ENCODE assay signal across 1 cellular context in the genomic region with DNA sequence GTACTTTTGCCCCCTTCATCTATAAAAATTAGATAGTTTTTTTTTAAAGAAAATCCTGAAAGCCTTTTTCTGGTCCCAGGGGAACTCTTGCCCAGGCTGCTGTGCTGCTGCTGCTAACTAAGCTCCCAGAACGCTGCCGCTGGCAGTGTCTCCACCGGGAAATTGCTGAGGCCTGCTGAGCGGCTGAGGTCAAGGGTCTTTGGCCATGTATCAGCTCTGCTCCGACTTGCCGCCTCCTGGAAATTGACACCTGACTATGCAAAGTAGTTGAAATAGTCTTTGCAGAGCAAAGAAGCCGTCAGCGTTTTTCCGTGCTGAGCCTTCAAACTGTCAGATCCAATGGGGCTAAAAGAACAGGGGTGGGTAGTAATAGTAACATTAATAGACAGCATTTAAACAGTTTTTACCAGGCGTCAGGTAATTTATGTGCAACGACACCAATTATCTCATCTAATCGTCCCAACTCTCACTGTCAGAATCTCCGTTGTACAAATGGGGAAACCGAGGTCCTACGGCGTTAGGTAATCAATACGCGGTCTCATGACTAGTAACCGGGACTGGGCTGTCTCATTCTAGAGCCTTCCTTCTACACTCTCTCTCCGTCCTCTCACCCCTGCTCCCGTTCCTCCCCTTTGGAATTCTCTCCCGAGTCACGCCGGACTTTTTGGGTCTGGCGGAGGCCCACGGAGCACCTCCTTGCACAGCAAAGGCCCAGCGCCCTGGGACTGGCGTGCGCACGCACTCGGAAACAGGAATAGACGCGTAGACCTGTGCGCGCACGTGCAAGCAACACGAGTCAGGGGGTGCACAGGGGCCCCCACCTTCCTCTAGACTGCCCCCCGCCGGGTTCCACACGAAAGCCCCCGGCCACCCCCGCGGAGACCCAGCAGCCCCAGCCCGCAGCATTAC.
TF ChIP-seq lines count a peak whose summit lies in the region.

No MANE protein-coding gene starts in this region.

TF ChIP-seq in HepG2, 621 proteins besides CTCF, POLR2A, EP300 and RAD21 (continued from another document and continues in another):
- TF ChIP-seq SMARCE1 (IDR thresholded peaks at IDR 0.05; ENCODE audit: borderline replicate concordance) (no peak), NR2F2 (IDR thresholded peaks at IDR 0.05; ENCODE audit: borderline replicate concordance, low read depth) (0 out of 2 replicates have a peak, but pooled peaks have one; percentile 7), ZNF790 (CRISPR knock-in tag; IDR thresholded peaks at IDR 0.05; ENCODE audit: borderline replicate concordance) (no peak), CBX2 (IDR thresholded peaks at IDR 0.05; ENCODE audit: low read depth, low read length) (no peak), CBX2 (CRISPR knock-in tag; IDR thresholded peaks at IDR 0.05; ENCODE audit: low read depth) (0 out of 2 replicates have a peak, but pooled peaks have one; percentile 8), JUN (CRISPR knock-in tag; IDR thresholded peaks at IDR 0.05) (0 out of 2 replicates have a peak, but pooled peaks have one; percentile 34), MTF2 (CRISPR knock-in tag; IDR thresholded peaks at IDR 0.05; ENCODE audit: borderline replicate concordance) (peak; percentile 71; the same call in 1 of the 2 replicates), HNF4G (IDR thresholded peaks at IDR 0.05; ENCODE audit: borderline replicate concordance, low read depth, low read length) (peak; percentile 36; the same call in 1 of the 2 replicates), HNF4G (CRISPR knock-in tag; IDR thresholded peaks at IDR 0.05; ENCODE audit: borderline replicate concordance, low read depth) (no peak), KAT8 (CRISPR knock-in tag; IDR thresholded peaks at IDR 0.05) (0 out of 2 replicates have a peak, but pooled peaks have one; percentile 11), ZFY (CRISPR knock-in tag; IDR thresholded peaks at IDR 0.05) (peak; percentile 54), RXRB (CRISPR knock-in tag; IDR thresholded peaks at IDR 0.05; ENCODE audit: borderline replicate concordance) (peak; percentile 19; the same call in 1 of the 2 replicates)
- TF ChIP-seq, protein P1, sequence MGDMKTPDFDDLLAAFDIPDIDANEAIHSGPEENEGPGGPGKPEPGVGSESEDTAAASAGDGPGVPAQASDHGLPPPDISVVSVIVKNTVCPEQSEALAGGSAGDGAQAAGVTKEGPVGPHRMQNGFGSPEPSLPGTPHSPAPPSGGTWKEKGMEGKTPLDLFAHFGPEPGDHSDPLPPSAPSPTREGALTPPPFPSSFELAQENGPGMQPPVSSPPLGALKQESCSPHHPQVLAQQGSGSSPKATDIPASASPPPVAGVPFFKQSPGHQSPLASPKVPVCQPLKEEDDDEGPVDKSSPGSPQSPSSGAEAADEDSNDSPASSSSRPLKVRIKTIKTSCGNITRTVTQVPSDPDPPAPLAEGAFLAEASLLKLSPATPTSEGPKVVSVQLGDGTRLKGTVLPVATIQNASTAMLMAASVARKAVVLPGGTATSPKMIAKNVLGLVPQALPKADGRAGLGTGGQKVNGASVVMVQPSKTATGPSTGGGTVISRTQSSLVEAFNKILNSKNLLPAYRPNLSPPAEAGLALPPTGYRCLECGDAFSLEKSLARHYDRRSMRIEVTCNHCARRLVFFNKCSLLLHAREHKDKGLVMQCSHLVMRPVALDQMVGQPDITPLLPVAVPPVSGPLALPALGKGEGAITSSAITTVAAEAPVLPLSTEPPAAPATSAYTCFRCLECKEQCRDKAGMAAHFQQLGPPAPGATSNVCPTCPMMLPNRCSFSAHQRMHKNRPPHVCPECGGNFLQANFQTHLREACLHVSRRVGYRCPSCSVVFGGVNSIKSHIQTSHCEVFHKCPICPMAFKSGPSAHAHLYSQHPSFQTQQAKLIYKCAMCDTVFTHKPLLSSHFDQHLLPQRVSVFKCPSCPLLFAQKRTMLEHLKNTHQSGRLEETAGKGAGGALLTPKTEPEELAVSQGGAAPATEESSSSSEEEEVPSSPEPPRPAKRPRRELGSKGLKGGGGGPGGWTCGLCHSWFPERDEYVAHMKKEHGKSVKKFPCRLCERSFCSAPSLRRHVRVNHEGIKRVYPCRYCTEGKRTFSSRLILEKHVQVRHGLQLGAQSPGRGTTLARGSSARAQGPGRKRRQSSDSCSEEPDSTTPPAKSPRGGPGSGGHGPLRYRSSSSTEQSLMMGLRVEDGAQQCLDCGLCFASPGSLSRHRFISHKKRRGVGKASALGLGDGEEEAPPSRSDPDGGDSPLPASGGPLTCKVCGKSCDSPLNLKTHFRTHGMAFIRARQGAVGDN (CRISPR knock-in tag; IDR thresholded peaks at IDR 0.05), result peak; percentile 88
- TF ChIP-seq, protein P2, sequence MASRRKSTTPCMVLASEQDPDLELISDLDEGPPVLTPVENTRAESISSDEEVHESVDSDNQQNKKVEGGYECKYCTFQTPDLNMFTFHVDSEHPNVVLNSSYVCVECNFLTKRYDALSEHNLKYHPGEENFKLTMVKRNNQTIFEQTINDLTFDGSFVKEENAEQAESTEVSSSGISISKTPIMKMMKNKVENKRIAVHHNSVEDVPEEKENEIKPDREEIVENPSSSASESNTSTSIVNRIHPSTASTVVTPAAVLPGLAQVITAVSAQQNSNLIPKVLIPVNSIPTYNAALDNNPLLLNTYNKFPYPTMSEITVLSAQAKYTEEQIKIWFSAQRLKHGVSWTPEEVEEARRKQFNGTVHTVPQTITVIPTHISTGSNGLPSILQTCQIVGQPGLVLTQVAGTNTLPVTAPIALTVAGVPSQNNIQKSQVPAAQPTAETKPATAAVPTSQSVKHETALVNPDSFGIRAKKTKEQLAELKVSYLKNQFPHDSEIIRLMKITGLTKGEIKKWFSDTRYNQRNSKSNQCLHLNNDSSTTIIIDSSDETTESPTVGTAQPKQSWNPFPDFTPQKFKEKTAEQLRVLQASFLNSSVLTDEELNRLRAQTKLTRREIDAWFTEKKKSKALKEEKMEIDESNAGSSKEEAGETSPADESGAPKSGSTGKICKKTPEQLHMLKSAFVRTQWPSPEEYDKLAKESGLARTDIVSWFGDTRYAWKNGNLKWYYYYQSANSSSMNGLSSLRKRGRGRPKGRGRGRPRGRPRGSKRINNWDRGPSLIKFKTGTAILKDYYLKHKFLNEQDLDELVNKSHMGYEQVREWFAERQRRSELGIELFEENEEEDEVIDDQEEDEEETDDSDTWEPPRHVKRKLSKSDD (CRISPR knock-in tag; IDR thresholded peaks at IDR 0.05; ENCODE audit: low read depth), result no peak
- TF ChIP-seq, protein P3, sequence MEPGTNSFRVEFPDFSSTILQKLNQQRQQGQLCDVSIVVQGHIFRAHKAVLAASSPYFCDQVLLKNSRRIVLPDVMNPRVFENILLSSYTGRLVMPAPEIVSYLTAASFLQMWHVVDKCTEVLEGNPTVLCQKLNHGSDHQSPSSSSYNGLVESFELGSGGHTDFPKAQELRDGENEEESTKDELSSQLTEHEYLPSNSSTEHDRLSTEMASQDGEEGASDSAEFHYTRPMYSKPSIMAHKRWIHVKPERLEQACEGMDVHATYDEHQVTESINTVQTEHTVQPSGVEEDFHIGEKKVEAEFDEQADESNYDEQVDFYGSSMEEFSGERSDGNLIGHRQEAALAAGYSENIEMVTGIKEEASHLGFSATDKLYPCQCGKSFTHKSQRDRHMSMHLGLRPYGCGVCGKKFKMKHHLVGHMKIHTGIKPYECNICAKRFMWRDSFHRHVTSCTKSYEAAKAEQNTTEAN (CRISPR knock-in tag; conservative IDR thresholded peaks at IDR 0.05), result no peak
- TF ChIP-seq, protein P4, sequence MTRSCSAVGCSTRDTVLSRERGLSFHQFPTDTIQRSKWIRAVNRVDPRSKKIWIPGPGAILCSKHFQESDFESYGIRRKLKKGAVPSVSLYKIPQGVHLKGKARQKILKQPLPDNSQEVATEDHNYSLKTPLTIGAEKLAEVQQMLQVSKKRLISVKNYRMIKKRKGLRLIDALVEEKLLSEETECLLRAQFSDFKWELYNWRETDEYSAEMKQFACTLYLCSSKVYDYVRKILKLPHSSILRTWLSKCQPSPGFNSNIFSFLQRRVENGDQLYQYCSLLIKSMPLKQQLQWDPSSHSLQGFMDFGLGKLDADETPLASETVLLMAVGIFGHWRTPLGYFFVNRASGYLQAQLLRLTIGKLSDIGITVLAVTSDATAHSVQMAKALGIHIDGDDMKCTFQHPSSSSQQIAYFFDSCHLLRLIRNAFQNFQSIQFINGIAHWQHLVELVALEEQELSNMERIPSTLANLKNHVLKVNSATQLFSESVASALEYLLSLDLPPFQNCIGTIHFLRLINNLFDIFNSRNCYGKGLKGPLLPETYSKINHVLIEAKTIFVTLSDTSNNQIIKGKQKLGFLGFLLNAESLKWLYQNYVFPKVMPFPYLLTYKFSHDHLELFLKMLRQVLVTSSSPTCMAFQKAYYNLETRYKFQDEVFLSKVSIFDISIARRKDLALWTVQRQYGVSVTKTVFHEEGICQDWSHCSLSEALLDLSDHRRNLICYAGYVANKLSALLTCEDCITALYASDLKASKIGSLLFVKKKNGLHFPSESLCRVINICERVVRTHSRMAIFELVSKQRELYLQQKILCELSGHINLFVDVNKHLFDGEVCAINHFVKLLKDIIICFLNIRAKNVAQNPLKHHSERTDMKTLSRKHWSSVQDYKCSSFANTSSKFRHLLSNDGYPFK (CRISPR knock-in tag; IDR thresholded peaks at IDR 0.05; ENCODE audit: borderline replicate concordance), result 0 out of 2 replicates have a peak, but pooled peaks have one; percentile 29
- TF ChIP-seq, protein P5, sequence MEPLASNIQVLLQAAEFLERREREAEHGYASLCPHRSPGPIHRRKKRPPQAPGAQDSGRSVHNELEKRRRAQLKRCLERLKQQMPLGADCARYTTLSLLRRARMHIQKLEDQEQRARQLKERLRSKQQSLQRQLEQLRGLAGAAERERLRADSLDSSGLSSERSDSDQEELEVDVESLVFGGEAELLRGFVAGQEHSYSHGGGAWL (CRISPR knock-in tag; IDR thresholded peaks at IDR 0.05), result 0 out of 2 replicates have a peak, but pooled peaks have one; percentile 50
- TF ChIP-seq, protein P6, sequence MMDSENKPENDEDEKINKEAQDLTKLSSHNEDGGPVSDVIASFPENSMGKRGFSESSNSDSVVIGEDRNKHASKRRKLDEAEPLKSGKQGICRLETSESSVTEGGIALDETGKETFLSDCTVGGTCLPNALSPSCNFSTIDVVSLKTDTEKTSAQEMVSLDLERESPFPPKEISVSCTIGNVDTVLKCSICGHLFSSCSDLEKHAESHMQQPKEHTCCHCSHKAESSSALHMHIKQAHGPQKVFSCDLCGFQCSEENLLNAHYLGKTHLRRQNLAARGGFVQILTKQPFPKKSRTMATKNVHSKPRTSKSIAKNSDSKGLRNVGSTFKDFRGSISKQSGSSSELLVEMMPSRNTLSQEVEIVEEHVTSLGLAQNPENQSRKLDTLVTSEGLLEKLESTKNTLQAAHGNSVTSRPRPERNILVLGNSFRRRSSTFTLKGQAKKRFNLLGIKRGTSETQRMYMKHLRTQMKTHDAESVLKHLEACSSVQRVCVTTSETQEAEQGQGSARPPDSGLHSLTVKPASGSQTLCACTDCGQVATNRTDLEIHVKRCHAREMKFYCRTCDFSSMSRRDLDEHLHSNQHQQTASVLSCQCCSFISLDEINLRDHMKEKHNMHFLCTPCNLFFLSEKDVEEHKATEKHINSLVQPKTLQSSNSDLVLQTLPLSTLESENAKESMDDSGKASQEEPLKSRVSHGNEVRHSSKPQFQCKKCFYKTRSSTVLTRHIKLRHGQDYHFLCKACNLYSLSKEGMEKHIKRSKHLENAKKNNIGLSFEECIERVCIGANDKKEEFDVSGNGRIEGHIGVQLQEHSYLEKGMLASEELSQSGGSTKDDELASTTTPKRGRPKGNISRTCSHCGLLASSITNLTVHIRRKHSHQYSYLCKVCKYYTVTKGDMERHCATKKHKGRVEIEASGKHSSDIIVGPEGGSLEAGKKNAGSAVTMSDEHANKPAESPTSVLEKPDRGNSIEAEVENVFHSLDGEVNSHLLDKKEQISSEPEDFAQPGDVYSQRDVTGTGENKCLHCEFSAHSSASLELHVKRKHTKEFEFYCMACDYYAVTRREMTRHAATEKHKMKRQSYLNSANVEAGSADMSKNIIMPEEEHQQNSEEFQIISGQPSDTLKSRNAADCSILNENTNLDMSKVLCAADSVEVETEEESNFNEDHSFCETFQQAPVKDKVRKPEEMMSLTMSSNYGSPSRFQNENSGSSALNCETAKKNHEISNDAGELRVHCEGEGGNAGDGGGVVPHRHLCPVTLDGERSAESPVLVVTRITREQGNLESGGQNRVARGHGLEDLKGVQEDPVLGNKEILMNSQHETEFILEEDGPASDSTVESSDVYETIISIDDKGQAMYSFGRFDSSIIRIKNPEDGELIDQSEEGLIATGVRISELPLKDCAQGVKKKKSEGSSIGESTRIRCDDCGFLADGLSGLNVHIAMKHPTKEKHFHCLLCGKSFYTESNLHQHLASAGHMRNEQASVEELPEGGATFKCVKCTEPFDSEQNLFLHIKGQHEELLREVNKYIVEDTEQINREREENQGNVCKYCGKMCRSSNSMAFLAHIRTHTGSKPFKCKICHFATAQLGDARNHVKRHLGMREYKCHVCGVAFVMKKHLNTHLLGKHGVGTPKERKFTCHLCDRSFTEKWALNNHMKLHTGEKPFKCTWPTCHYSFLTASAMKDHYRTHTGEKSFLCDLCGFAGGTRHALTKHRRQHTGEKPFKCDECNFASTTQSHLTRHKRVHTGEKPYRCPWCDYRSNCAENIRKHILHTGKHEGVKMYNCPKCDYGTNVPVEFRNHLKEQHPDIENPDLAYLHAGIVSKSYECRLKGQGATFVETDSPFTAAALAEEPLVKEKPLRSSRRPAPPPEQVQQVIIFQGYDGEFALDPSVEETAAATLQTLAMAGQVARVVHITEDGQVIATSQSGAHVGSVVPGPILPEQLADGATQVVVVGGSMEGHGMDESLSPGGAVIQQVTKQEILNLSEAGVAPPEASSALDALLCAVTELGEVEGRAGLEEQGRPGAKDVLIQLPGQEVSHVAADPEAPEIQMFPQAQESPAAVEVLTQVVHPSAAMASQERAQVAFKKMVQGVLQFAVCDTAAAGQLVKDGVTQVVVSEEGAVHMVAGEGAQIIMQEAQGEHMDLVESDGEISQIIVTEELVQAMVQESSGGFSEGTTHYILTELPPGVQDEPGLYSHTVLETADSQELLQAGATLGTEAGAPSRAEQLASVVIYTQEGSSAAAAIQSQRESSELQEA (CRISPR knock-in tag; IDR thresholded peaks at IDR 0.05; ENCODE audit: not compliant biosample characterization), result no peak
